ENCODE assay signal across 8 cellular contexts in genomic region chr12:31897791-31898503, GRCh38.
DNase-seq lines count a peak whose midpoint lies in the region; ATAC-seq and TF ChIP-seq lines count a peak whose summit lies in the region.

No MANE protein-coding gene starts in this region.

- peaks cover 17% of the 10 kb centered on the region for H3K36me3 Mint-ChIP-seq in CD4-positive, CD25-positive, alpha-beta regulatory T cell

- peaks cover 32% of the 10 kb centered on the region for H3K4me1 ChIP-seq in CD4-positive, CD25-positive, alpha-beta regulatory T cell (ENCODE audit: control insufficient read depth, insufficient read depth, low read length, poor library complexity, severe bottlenecking)

- H3K27me3 ChIP-seq in CD4-positive, CD25-positive, alpha-beta regulatory T cell (ENCODE audit: control insufficient read depth, insufficient read depth, low read length) = no peaks in the 10 kb centered on the region

- no peaks in the 10 kb centered on the region for H3K36me3 ChIP-seq in CD4-positive, CD25-positive, alpha-beta regulatory T cell (ENCODE audit: control insufficient read depth, insufficient read depth, low read length)

- no peak for DNase-seq in CD4-positive, CD25-positive, alpha-beta regulatory T cell
- DNase-seq in HS-27A (ENCODE audit: low read depth) = peak; percentile 60
- peak; percentile 3 to 4 for DNase-seq in erythroblast (lab: John Stamatoyannopoulos, UW)

- peaks cover 5% of the 10 kb centered on the region for H3K27me3 Mint-ChIP-seq in CD4-positive, CD25-positive, alpha-beta regulatory T cell

- TF ChIP-seq POLR2A in Raji (IDR thresholded peaks at IDR 0.05; ENCODE audit: insufficient read depth, low read depth, low read length) (peak; percentile 39; the same call in 1 of the 2 replicates), erythroblast (IDR thresholded peaks at IDR 0.05; ENCODE audit: low read length) (no peak)

- peak overlapping the region; percentile 92 to 99 (median 93) for H3K27ac Mint-ChIP-seq in CD4-positive, CD25-positive, alpha-beta regulatory T cell

- peak overlapping the region; percentile 87 for H3K27ac ChIP-seq in CD4-positive, CD25-positive, alpha-beta regulatory T cell (ENCODE audit: insufficient read depth, low read length, poor library complexity, severe bottlenecking)
- peak overlapping the region in 13 of 21 experiments; percentile 39 to 90 (median 72) for H3K27ac ChIP-seq in skin epidermis

- H3K4me3 ChIP-seq in CD4-positive, CD25-positive, alpha-beta regulatory T cell (ENCODE audit: low read depth, low read length) = peak overlapping the region; percentile 51
- no peak overlapping the region for H3K4me3 ChIP-seq in skin epidermis

- H3K9me3 ChIP-seq in CD4-positive, CD25-positive, alpha-beta regulatory T cell (ENCODE audit: control insufficient read depth in 2 of 2, low read length in 2 of 2) = peaks cover 13 to 37% of the 10 kb centered on the region in 2 experiments

- peak overlapping the region; percentile 47 to 75 (median 63) for H3K4me3 Mint-ChIP-seq in CD4-positive, CD25-positive, alpha-beta regulatory T cell

- H3K4me1 Mint-ChIP-seq in CD4-positive, CD25-positive, alpha-beta regulatory T cell = peaks cover 16 to 65% (median 32%) of the 10 kb centered on the region in 4 donors

- ATAC-seq in CD4-positive, CD25-positive, alpha-beta regulatory T cell (ENCODE audit: low read depth in 2 of 2) = no peak
- ATAC-seq in GM21576 (IDR thresholded peaks at IDR 0.05; ENCODE audit: unreplicated experiment) = no peak
- ATAC-seq in GM18502 (IDR thresholded peaks at IDR 0.05; ENCODE audit: poor library complexity, unreplicated experiment) = no peak
- no peak for ATAC-seq in HG03175 (IDR thresholded peaks at IDR 0.05; ENCODE audit: unreplicated experiment)

- H3K9me3 Mint-ChIP-seq in CD4-positive, CD25-positive, alpha-beta regulatory T cell = peaks cover 5 to 57% (median 14%) of the 10 kb centered on the region in 7 donors

Comparison
In these comparisons a context has a peak if more than half of its experiments do, and no peak if none do; other contexts are left out.
1. DNase-seq: peak in HS-27A (single experiment) and erythroblast (2 of 2); none in CD4-positive, CD25-positive, alpha-beta regulatory T cell (0 of 3).